ENCODE assay signal across 8 cellular contexts in genomic region chr2:27408601-27409320, GRCh38. TPM values are rescaled to one million over a fixed set of nuclear protein-coding genes. Genes with fewer than 3 reads are reported as not detected.
DNase-seq lines count a peak whose midpoint lies in the region; ATAC-seq and TF ChIP-seq lines count a peak whose summit lies in the region.

No MANE protein-coding gene starts in this region.

- peaks cover 33% of the 10 kb centered on the region for H3K36me3 Mint-ChIP-seq in activated T-helper 2 cell treated with anti-CD3 and anti-CD28 coated beads, Interferon-gamma antibody, Interleukin-2, Interleukin-4, amounts not matched to agents 10 μg/mL and 5 μg/mL and 100 μg/mL, durations not matched to agents 14 hours and 24 hours and 36 hours (ENCODE audit: low read depth)

- ATAC-seq in GM21528 (IDR thresholded peaks at IDR 0.05; ENCODE audit: low FRiP score, unreplicated experiment) (peak; percentile 40), left ventricle myocardium superior (peak; percentile 51)

- H3K36me3 ChIP-seq in HUES64 (ENCODE audit: insufficient read depth, low read length) (peaks cover 11% of the 10 kb centered on the region), sigmoid colon (no peaks in the 10 kb centered on the region)

- H3K4me3 ChIP-seq in HUES64 (ENCODE audit: low read length): peak overlapping the region; percentile 92
- H3K4me3 ChIP-seq in sigmoid colon: peak overlapping the region; percentile 57 to 98 (median 75)

- H3K27me3 ChIP-seq in HUES64 (ENCODE audit: insufficient read depth, low read length): no peaks in the 10 kb centered on the region
- no peaks in the 10 kb centered on the region for H3K27me3 ChIP-seq in sigmoid colon

- H3K27ac Mint-ChIP-seq in activated T-helper 2 cell treated with anti-CD3 and anti-CD28 coated beads, Interferon-gamma antibody, Interleukin-2, Interleukin-4, amounts not matched to agents 10 μg/mL and 5 μg/mL and 100 μg/mL, durations not matched to agents 14 hours and 24 hours and 36 hours: peak overlapping the region; percentile 74

- no peak for TF ChIP-seq CTCF in sigmoid colon (IDR thresholded peaks at IDR 0.05)

- H3K9me3 ChIP-seq in HUES64 (ENCODE audit: insufficient read depth, low read depth, low read length) (no peaks in the 10 kb centered on the region), sigmoid colon (no peaks in the 10 kb centered on the region)

- peak overlapping the region; percentile 89 for H3K4me3 Mint-ChIP-seq in activated T-helper 2 cell treated with anti-CD3 and anti-CD28 coated beads, Interferon-gamma antibody, Interleukin-2, Interleukin-4, amounts not matched to agents 10 μg/mL and 5 μg/mL and 100 μg/mL, durations not matched to agents 14 hours and 24 hours and 36 hours (ENCODE audit: low read depth)

- peak overlapping the region; percentile 92 for H3K9ac ChIP-seq in HUES64 (ENCODE audit: low read depth, low read length)

- intact Hi-C loops in activated T-helper 2 cell treated with anti-CD3 and anti-CD28 coated beads, Interferon-gamma antibody, Interleukin-2, Interleukin-4, amounts not matched to agents 10 μg/mL and 5 μg/mL and 100 μg/mL, durations not matched to agents 14 hours and 24 hours and 36 hours (cut with micrococcal nuclease): loop anchor here (1.0 to 2.0 kb wide), 3 partner anchors 20 to 52 kb away; partner anchors contain the start of genes EIF2B4, GTF3C2, NRBP1 and SNX17
- intact Hi-C loops in left ventricle myocardium superior (cut with micrococcal nuclease): no loop called here
- intact Hi-C loops in sigmoid colon (cut with DNase I): loop anchor here (1.0 to 2.0 kb wide), 2 partner anchors 20 to 28 kb away; partner anchors contain the start of genes NRBP1 and ZNF513

- peaks cover 4% of the 10 kb centered on the region; the same call in 1 of the 2 replicates for H3K4me1 ChIP-seq in HUES64 (ENCODE audit: insufficient read depth, low read length)
- H3K4me1 ChIP-seq in sigmoid colon: peaks cover 0 to 36% (median 22%) of the 10 kb centered on the region in 4 donors

- H3K27ac ChIP-seq in HUES64 (ENCODE audit: low read depth, low read length): peak overlapping the region; percentile 89
- H3K27ac ChIP-seq in sigmoid colon: peak overlapping the region; percentile 73 to 93 (median 82)

- DNase-seq in NCI-H2227 (lab: John Stamatoyannopoulos, UW; ENCODE audit: unreplicated experiment) (peak; percentile 65), NCI-H2227 treated with DMSO at 0.1 percent for 48 hours (lab: John Stamatoyannopoulos, UW) (no peak), left ventricle myocardium superior (no peak), sigmoid colon (no peak), inferior parietal cortex (ENCODE audit: extremely low spot score) (no peak)
- DNase-seq in activated T-helper 2 cell treated with anti-CD3 and anti-CD28 coated beads, Interferon-gamma antibody, Interleukin-2, Interleukin-4, amounts not matched to agents 10 μg/mL and 5 μg/mL and 100 μg/mL, durations not matched to agents 14 hours and 24 hours and 36 hours (ENCODE audit: low spot score): peak; percentile 20

- H3K4me1 Mint-ChIP-seq in activated T-helper 2 cell treated with anti-CD3 and anti-CD28 coated beads, Interferon-gamma antibody, Interleukin-2, Interleukin-4, amounts not matched to agents 10 μg/mL and 5 μg/mL and 100 μg/mL, durations not matched to agents 14 hours and 24 hours and 36 hours (ENCODE audit: low read depth): peaks cover 20% of the 10 kb centered on the region

- no peak for TF ChIP-seq EP300 in sigmoid colon (IDR thresholded peaks at IDR 0.05)

- WGBS in HUES64: under 1% methylated on average over 33 of the region's 33 CpGs
- WGBS in sigmoid colon, 2 donors: 1% methylated on average over 33 of the region's 33 CpGs

- H3K9me3 Mint-ChIP-seq in activated T-helper 2 cell treated with anti-CD3 and anti-CD28 coated beads, Interferon-gamma antibody, Interleukin-2, Interleukin-4, amounts not matched to agents 10 μg/mL and 5 μg/mL and 100 μg/mL, durations not matched to agents 14 hours and 24 hours and 36 hours: no peaks in the 10 kb centered on the region

- peaks cover 3% of the 10 kb centered on the region for H3K27me3 Mint-ChIP-seq in activated T-helper 2 cell treated with anti-CD3 and anti-CD28 coated beads, Interferon-gamma antibody, Interleukin-2, Interleukin-4, amounts not matched to agents 10 μg/mL and 5 μg/mL and 100 μg/mL, durations not matched to agents 14 hours and 24 hours and 36 hours (ENCODE audit: low read depth)

- TF ChIP-seq POLR2A in sigmoid colon (IDR thresholded peaks at IDR 0.05): no peak

RNA-seq across cellular contexts. Expression of gene PPM1G, which starts 0.6 kb away (rescaled TPM):
- 149 TPM for polyA plus RNA-seq in HUES64 (2013, experiment 1 of 2)
- 144 TPM for polyA plus RNA-seq in HUES64 (2013, experiment 2 of 2)
- total RNA-seq in activated T-helper 2 cell treated with anti-CD3 and anti-CD28 coated beads, Interferon-gamma antibody, Interleukin-2, Interleukin-4, amounts not matched to agents 10 μg/mL and 5 μg/mL and 100 μg/mL, durations not matched to agents 14 hours and 24 hours and 36 hours: 159 and 163 TPM in 2 replicates
- total RNA-seq in left ventricle myocardium superior (38.8 TPM), sigmoid colon (10 to 100 TPM; 40.8 to 48.3 (median 44.5) TPM)
- 10 to 100 TPM; 42.0 to 93.4 (median 47.4) TPM for polyA plus RNA-seq in sigmoid colon

RNA-seq across cellular contexts. Expression of gene NRBP1, which starts 19.7 kb away (rescaled TPM):
- polyA plus RNA-seq in HUES64 (2013, experiment 1 of 2): 93.6 TPM
- polyA plus RNA-seq in HUES64 (2013, experiment 2 of 2): 98.5 TPM
- 98.0 and 106 TPM in 2 replicates for total RNA-seq in activated T-helper 2 cell treated with anti-CD3 and anti-CD28 coated beads, Interferon-gamma antibody, Interleukin-2, Interleukin-4, amounts not matched to agents 10 μg/mL and 5 μg/mL and 100 μg/mL, durations not matched to agents 14 hours and 24 hours and 36 hours
- total RNA-seq in left ventricle myocardium superior (53.1 TPM), sigmoid colon (10 to 100 TPM; 78.5 to 93.5 (median 86.4) TPM)
- polyA plus RNA-seq in sigmoid colon: 10 to 100 TPM; 60.8 to 72.8 (median 72.7) TPM

RNA-seq across cellular contexts. Expression of gene ZNF513, which starts 28.2 kb away (rescaled TPM):
- polyA plus RNA-seq in HUES64 (2013, experiment 1 of 2): 14.9 TPM
- polyA plus RNA-seq in HUES64 (2013, experiment 2 of 2): 15.2 TPM
- 11.7 and 12.8 TPM in 2 replicates for total RNA-seq in activated T-helper 2 cell treated with anti-CD3 and anti-CD28 coated beads, Interferon-gamma antibody, Interleukin-2, Interleukin-4, amounts not matched to agents 10 μg/mL and 5 μg/mL and 100 μg/mL, durations not matched to agents 14 hours and 24 hours and 36 hours
- 6.5 TPM for total RNA-seq in left ventricle myocardium superior
- total RNA-seq in sigmoid colon: 1 to 10 TPM; 5.0 to 8.7 (median 7.2) TPM
- 10 to 100 TPM; 15.7 to 27.5 (median 20.4) TPM for polyA plus RNA-seq in sigmoid colon

RNA-seq across cellular contexts. Expression of gene KRTCAP3, which starts 33.4 kb away (rescaled TPM):
- 19.6 TPM for polyA plus RNA-seq in HUES64 (2013, experiment 1 of 2)
- 21.9 TPM for polyA plus RNA-seq in HUES64 (2013, experiment 2 of 2)
- total RNA-seq in activated T-helper 2 cell treated with anti-CD3 and anti-CD28 coated beads, Interferon-gamma antibody, Interleukin-2, Interleukin-4, amounts not matched to agents 10 μg/mL and 5 μg/mL and 100 μg/mL, durations not matched to agents 14 hours and 24 hours and 36 hours: 6.2 and 7.5 TPM in 2 replicates
- not detected for total RNA-seq in left ventricle myocardium superior
- total RNA-seq in sigmoid colon: under 1 TPM in 1 of 4 donors, not detected in 3; 0.54 TPM
- 10 to 100 TPM; 33.0 to 93.5 (median 46.5) TPM for polyA plus RNA-seq in sigmoid colon

RNA-seq across cellular contexts. Expression of gene SNX17, which starts 38.3 kb away (rescaled TPM):
- polyA plus RNA-seq in HUES64 (2013, experiment 1 of 2): 59.1 TPM
- 55.9 TPM for polyA plus RNA-seq in HUES64 (2013, experiment 2 of 2)
- total RNA-seq in activated T-helper 2 cell treated with anti-CD3 and anti-CD28 coated beads, Interferon-gamma antibody, Interleukin-2, Interleukin-4, amounts not matched to agents 10 μg/mL and 5 μg/mL and 100 μg/mL, durations not matched to agents 14 hours and 24 hours and 36 hours: 117 and 120 TPM in 2 replicates
- total RNA-seq in left ventricle myocardium superior (61.2 TPM), sigmoid colon (100 to 1,000 TPM in 1 of 4 donors, 10 to 100 TPM in 3; 71.2 to 102 (median 98.1) TPM)
- 10 to 100 TPM; 70.5 to 92.4 (median 78.1) TPM for polyA plus RNA-seq in sigmoid colon

Comparison
In these comparisons a context has a peak if more than half of its experiments do, and no peak if none do; other contexts are left out.
1. DNase-seq: peak in NCI-H2227 (single experiment) and activated T-helper 2 cell treated with anti-CD3 and anti-CD28 coated beads, Interferon-gamma antibody, Interleukin-2, Interleukin-4, amounts not matched to agents 10 μg/mL and 5 μg/mL and 100 μg/mL, durations not matched to agents 14 hours and 24 hours and 36 hours (single experiment); none in NCI-H2227 treated with DMSO at 0.1 percent for 48 hours (single experiment), left ventricle myocardium superior (single experiment), sigmoid colon (single experiment) and inferior parietal cortex (single experiment).